9 cellular contexts compared by ENCODE assay signal in the genomic region with DNA sequence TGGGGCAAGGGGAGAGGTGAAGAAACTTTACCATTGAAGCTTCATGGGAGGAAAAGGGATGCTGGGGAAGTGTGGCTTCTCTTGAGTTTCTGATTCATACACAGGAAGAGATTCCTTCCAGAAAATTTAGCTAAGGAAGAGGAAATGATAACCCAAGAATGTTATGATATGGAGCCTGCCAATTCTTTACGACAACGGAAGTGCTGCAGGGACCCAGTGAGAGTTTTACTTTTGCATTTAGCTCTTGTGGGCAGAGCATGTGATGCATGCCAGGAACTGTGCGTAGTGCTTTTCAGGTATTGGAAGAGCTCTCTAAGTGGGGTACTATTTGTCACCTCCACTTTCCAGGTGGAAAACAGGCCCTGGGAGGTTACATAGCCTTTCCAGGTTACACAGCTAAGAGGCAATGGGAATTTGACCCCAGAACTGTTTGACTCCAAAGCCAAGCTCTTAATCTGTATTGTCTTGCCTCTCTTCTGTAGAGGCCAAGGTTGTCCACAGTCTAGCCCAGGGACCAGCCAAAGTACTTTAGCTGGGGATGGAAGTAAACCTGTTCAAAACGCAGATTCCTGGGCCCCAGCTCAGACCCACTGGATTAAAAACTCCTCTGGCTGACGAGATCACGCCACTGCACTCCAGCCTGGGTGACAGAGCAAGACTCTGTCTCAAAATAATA. TPM values are rescaled to one million over a fixed set of nuclear protein-coding genes. Genes with fewer than 3 reads are reported as not detected.
DNase-seq lines count a peak whose midpoint lies in the region; ATAC-seq and TF ChIP-seq lines count a peak whose summit lies in the region.
"Had no signal": no experiment of that assay in that cellular context is flagged by ENCODE, and none has a peak within 500 bp of the region (broad histone marks: within the 10 kb centered on the region; RNA-seq: fewer than 3 reads in every experiment).

No MANE protein-coding gene starts in this region.

- H3K27me3 ChIP-seq in Peyer's patch (no peaks in the 10 kb centered on the region), esophagus squamous epithelium (peaks cover 0 to 100% (median 2%) of the 10 kb centered on the region in 4 donors)
- H3K27me3 ChIP-seq: SJSA1 had no signal

- no peaks in the 10 kb centered on the region for H3K9me3 Mint-ChIP-seq in stimulated activated naive CD8-positive, alpha-beta T cell treated with anti-CD3 and anti-CD28 coated beads, Interleukin-15, amount 100 ng/mL, for 72 hours

- H3K4me1 Mint-ChIP-seq in stimulated activated naive CD8-positive, alpha-beta T cell treated with anti-CD3 and anti-CD28 coated beads, Interleukin-15, amount 100 ng/mL, for 72 hours = peaks cover 81% of the 10 kb centered on the region

- no peak for TF ChIP-seq POLR2A in Peyer's patch (IDR thresholded peaks at IDR 0.05)
- no peak for TF ChIP-seq POLR2A in esophagus squamous epithelium (IDR thresholded peaks at IDR 0.05)

- ATAC-seq in stimulated activated naive CD8-positive, alpha-beta T cell treated with anti-CD3 and anti-CD28 coated beads, Interleukin-15, amount 100 ng/mL, for 72 hours = peak; percentile 93

- H3K36me3 ChIP-seq in Peyer's patch (no peaks in the 10 kb centered on the region), esophagus squamous epithelium (no peaks in the 10 kb centered on the region)
- H3K36me3 ChIP-seq: SJSA1 had no signal

- peak overlapping the region; percentile 27 to 61 for H3K4me3 Mint-ChIP-seq in stimulated activated naive CD8-positive, alpha-beta T cell treated with anti-CD3 and anti-CD28 coated beads, Interleukin-15, amount 100 ng/mL, for 72 hours

- H3K9me3 ChIP-seq in Peyer's patch (no peaks in the 10 kb centered on the region), esophagus squamous epithelium (no peaks in the 10 kb centered on the region)
- H3K9me3 ChIP-seq: SJSA1 had no signal

- WGBS in esophagus squamous epithelium, 2 donors = 66 to 67% methylated on average over 6 of the region's 6 CpGs

- intact Hi-C loops in esophagus squamous epithelium (cut with DNase I) = no loop called here

- H3K4me1 ChIP-seq in Peyer's patch (peaks cover 0 to 6% (median 0%) of the 10 kb centered on the region in 4 donors), esophagus squamous epithelium (peaks cover 0 to 19% (median 8%) of the 10 kb centered on the region in 3 donors)

- DNase-seq in activated CD8-positive, alpha-beta memory T cell treated with anti-CD3 and anti-CD28 coated beads, Interleukin-2, amount 50 U/mL, for 4 hours = peak; percentile 38
- DNase-seq in activated CD8-positive, alpha-beta memory T cell treated with anti-CD3 and anti-CD28 coated beads for 24 hours = no peak
- DNase-seq in Peyer's patch = peak in 2 of 3 donors; percentile 76 to 83
- no peak for DNase-seq in esophagus squamous epithelium (lab: John Stamatoyannopoulos, UW)
- DNase-seq in stimulated activated naive CD8-positive, alpha-beta T cell treated with anti-CD3 and anti-CD28 coated beads, Interleukin-15, amount 100 ng/mL, for 72 hours = peak in 1 of 2 donors; percentile 41
- no peak for DNase-seq in MV-4-11 (lab: John Stamatoyannopoulos, UW)
- DNase-seq in NCI-H524 treated with DMSO at 0.1 percent for 48 hours (lab: John Stamatoyannopoulos, UW) = no peak
- DNase-seq in OCI-M2 (lab: John Stamatoyannopoulos, UW; ENCODE audit: unreplicated experiment) = no peak

- H3K27me3 Mint-ChIP-seq in stimulated activated naive CD8-positive, alpha-beta T cell treated with anti-CD3 and anti-CD28 coated beads, Interleukin-15, amount 100 ng/mL, for 72 hours = no peaks in the 10 kb centered on the region

- TF ChIP-seq CTCF in Peyer's patch (IDR thresholded peaks at IDR 0.05) = no peak
- TF ChIP-seq CTCF in esophagus squamous epithelium (IDR thresholded peaks at IDR 0.05) = no peak

- H3K4me3 ChIP-seq in Peyer's patch (no peak overlapping the region), esophagus squamous epithelium (no peak overlapping the region)
- H3K4me3 ChIP-seq: SJSA1 had no signal

- peak overlapping the region; percentile 69 to 79 for H3K27ac Mint-ChIP-seq in stimulated activated naive CD8-positive, alpha-beta T cell treated with anti-CD3 and anti-CD28 coated beads, Interleukin-15, amount 100 ng/mL, for 72 hours

- H3K27ac ChIP-seq in Peyer's patch (peak overlapping the region; percentile 25 to 78 (median 68)), esophagus squamous epithelium (peak overlapping the region in 3 of 4 donors; percentile 38 to 61 (median 59))
- H3K27ac ChIP-seq: SJSA1 had no signal

RNA-seq across cellular contexts. Expression of a gene that starts 23.0 kb away (rescaled TPM):
- total RNA-seq in Peyer's patch (10 to 100 TPM in 2 of 4 donors, 1 to 10 TPM in 2; 5.7 to 41.3 (median 10.5) TPM), esophagus squamous epithelium (1 to 10 TPM in 2 of 4 donors, under 1 TPM in 1, not detected in 1; 0.35 to 6.7 (median 3.0) TPM)

Comparison
In these comparisons a context has a peak if more than half of its experiments do, and no peak if none do; other contexts are left out.
1. DNase-seq: peak in activated CD8-positive, alpha-beta memory T cell treated with anti-CD3 and anti-CD28 coated beads, Interleukin-2, amount 50 U/mL, for 4 hours (single experiment) and Peyer's patch (2 of 3); none in activated CD8-positive, alpha-beta memory T cell treated with anti-CD3 and anti-CD28 coated beads for 24 hours (single experiment), esophagus squamous epithelium (single experiment), MV-4-11 (single experiment), NCI-H524 treated with DMSO at 0.1 percent for 48 hours (single experiment) and OCI-M2 (single experiment).